Comparison of ENCODE assay signal across 26 cellular contexts in genomic region chr16:27737513-27737912, GRCh38.
"Had no signal": no experiment of that assay in that cellular context is flagged by ENCODE, and none has a peak within 500 bp of the region (broad histone marks: within the 10 kb centered on the region; RNA-seq: fewer than 3 reads in every experiment).

No MANE protein-coding gene starts in this region.

- DNase-seq: activated CD4-positive, alpha-beta T cell treated with anti-CD3 and anti-CD28 coated beads for 4 hours; activated CD4-positive, alpha-beta T cell treated with anti-CD3 and anti-CD28 coated beads, Interleukin-2, amount 50 U/mL, for 4 hours; activated CD8-positive, alpha-beta memory T cell treated with anti-CD3 and anti-CD28 coated beads for 24 hours; activated effector memory CD4-positive, alpha-beta T cell treated with Interleukin-2 at 50 U/mL for 16 hours; activated naive CD4-positive, alpha-beta T cell treated with Interleukin-2 at 50 U/mL for 16 hours; activated naive CD8-positive, alpha-beta T cell treated with anti-CD3 and anti-CD28 coated beads for 36 hours; adrenal gland; body of pancreas; cerebellar nuclear complex; cortex of kidney; foreskin melanocyte; glutamatergic neuron; left cardiac atrium; mammary epithelial cell; naive B cell; ovary; retina; stimulated activated naive CD4-positive, alpha-beta T cell; T-helper 1 cell had no signal

- H3K27ac ChIP-seq: adrenal gland, body of pancreas, cardiac muscle cell, esophagus muscularis mucosa, ovary, prostate gland, tibial nerve, VCaP had no signal

- H3K27me3 Mint-ChIP-seq: activated naive CD8-positive, alpha-beta T cell treated with anti-CD3 and anti-CD28 coated beads for 36 hours; naive B cell had no signal

- H3K4me1 Mint-ChIP-seq: activated naive CD8-positive, alpha-beta T cell treated with anti-CD3 and anti-CD28 coated beads for 36 hours; naive B cell had no signal

- H3K4me1 ChIP-seq: adrenal gland, body of pancreas, esophagus muscularis mucosa, prostate gland, tibial nerve had no signal

- H3K4me3 Mint-ChIP-seq: activated naive CD8-positive, alpha-beta T cell treated with anti-CD3 and anti-CD28 coated beads for 36 hours; mesothelial cell of epicardium; naive B cell had no signal

- H3K9me3 ChIP-seq: adrenal gland, body of pancreas, esophagus muscularis mucosa, ovary, prostate gland, tibial nerve had no signal

- H3K36me3 ChIP-seq: adrenal gland, cardiac muscle cell, ovary, prostate gland had no signal

- H3K27ac Mint-ChIP-seq: activated naive CD8-positive, alpha-beta T cell treated with anti-CD3 and anti-CD28 coated beads for 36 hours; mesothelial cell of epicardium; naive B cell had no signal

- H3K9me3 Mint-ChIP-seq: activated naive CD8-positive, alpha-beta T cell treated with anti-CD3 and anti-CD28 coated beads for 36 hours; mesothelial cell of epicardium had no signal

- H3K4me3 ChIP-seq: adrenal gland, body of pancreas, cardiac muscle cell, esophagus muscularis mucosa, ovary, prostate gland, tibial nerve had no signal

- H3K27me3 ChIP-seq: adrenal gland, body of pancreas, cardiac muscle cell, esophagus muscularis mucosa, ovary, tibial nerve had no signal

- ATAC-seq: body of pancreas, left cardiac atrium, sciatic nerve had no signal
